In the genomic region with DNA sequence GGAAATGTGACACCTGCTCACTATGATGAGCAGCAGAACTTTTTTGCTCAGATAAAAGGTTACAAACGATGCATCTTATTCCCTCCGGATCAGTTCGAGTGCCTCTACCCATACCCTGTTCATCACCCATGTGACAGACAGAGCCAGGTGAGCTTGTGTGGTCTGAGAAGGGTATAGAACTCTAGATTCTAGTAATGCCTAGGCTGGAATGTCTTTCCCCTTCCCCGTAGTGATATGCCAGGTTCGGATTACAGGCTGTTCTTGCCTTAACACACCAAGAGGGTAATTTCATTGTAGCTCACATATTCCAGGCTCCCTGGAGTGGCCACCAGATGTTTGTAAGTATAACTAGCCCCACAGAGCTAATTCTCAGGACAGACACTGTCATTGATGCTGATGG, we compare ENCODE assay signal across 7 cellular contexts.
"Had no signal": no experiment of that assay in that cellular context is flagged by ENCODE, and none has a peak within 500 bp of the region (broad histone marks: within the 10 kb centered on the region; RNA-seq: fewer than 3 reads in every experiment).

No MANE protein-coding gene starts in this region.

- H3K27me3 Mint-ChIP-seq: IgD-negative memory B cell had no signal

- H3K9me3 ChIP-seq: HAP-1 had no signal

- H3K4me3 ChIP-seq: GM23248, HAP-1 had no signal

- H3K4me1 ChIP-seq: HAP-1 had no signal

- H3K27ac ChIP-seq: GM23248 had no signal

- ATAC-seq: HCT116, HepG2 had no signal

- H3K9me3 Mint-ChIP-seq: IgD-negative memory B cell had no signal

- DNase-seq: GM23248, GOT3, H7 had no signal

- FAIRE-seq: HepG2 had no signal

- H3K27ac Mint-ChIP-seq: IgD-negative memory B cell had no signal
